ENCODE assay signal across 17 cellular contexts in the genomic region with DNA sequence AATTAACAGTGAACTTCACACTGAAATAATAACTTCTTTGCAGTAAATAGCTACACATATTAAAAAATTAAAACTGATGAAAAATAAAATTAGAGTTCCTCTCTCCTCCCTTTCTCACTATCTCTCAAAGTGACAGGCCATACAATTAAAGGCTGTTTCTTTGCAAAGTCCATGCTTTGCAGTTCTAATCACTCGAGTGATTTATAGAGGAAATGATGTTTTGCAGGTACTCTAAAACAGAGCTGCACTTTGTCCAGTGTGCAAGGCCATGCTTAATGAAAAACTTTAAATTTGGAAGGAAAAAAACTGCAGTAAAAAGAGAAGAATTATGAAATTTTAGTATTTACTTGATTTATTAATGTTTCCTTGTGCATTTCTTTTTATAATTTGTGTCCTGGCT.
DNase-seq lines count a peak whose midpoint lies in the region; ATAC-seq, FAIRE-seq and TF ChIP-seq lines count a peak whose summit lies in the region.
"Had no signal": no experiment of that assay in that cellular context is flagged by ENCODE, and none has a peak within 500 bp of the region (broad histone marks: within the 10 kb centered on the region; RNA-seq: fewer than 3 reads in every experiment).

No MANE protein-coding gene starts in this region.

- H3K27me3 ChIP-seq in Loucy (ENCODE audit: insufficient read depth, low read length, poor library complexity, severe bottlenecking) = no peaks in the 10 kb centered on the region
- H3K27me3 ChIP-seq in RWPE2 (ENCODE audit: insufficient read depth, poor library complexity, severe bottlenecking) = no peaks in the 10 kb centered on the region
- no peaks in the 10 kb centered on the region for H3K27me3 ChIP-seq in endothelial cell of umbilical vein (ENCODE audit: control insufficient read depth in 2 of 2, insufficient read depth in 2 of 2, low read length in 2 of 2)
- H3K27me3 ChIP-seq in CD8-positive, alpha-beta memory T cell (ENCODE audit: insufficient read depth, low read length, poor library complexity, severe bottlenecking) = no peaks in the 10 kb centered on the region
- H3K27me3 ChIP-seq: BLaER1 had no signal

- no peak overlapping the region for H3K27ac Mint-ChIP-seq in CD8-positive, alpha-beta memory T cell
- no peak overlapping the region for H3K27ac Mint-ChIP-seq in HFFc6
- H3K27ac Mint-ChIP-seq: CD14-positive monocyte; CD4-positive, alpha-beta memory T cell; H9 had no signal

- peaks cover 0 to 2% of the 10 kb centered on the region in 2 donors for H3K27me3 Mint-ChIP-seq in CD8-positive, alpha-beta memory T cell
- H3K27me3 Mint-ChIP-seq in HFFc6 (ENCODE audit: insufficient read depth) = no peaks in the 10 kb centered on the region
- H3K27me3 Mint-ChIP-seq: CD4-positive, alpha-beta memory T cell had no signal

- ATAC-seq in RWPE2 (ENCODE audit: low read depth) = no peak
- ATAC-seq in mucosa of descending colon = peak; percentile 39

- POLR2A ChIA-PET in endothelial cell of umbilical vein (lab: Charles Lee) = no interaction called here
- POLR2A ChIA-PET in CD8-positive, alpha-beta memory T cell (lab: Charles Lee) = no interaction called here

- TF ChIP-seq POLR2A in endothelial cell of umbilical vein (IDR thresholded peaks at IDR 0.05; ENCODE audit: low read depth, low read length) = no peak

- TF ChIP-seq CTCF in Loucy (conservative IDR thresholded peaks at IDR 0.05; ENCODE audit: low read length) = no peak
- no peak for TF ChIP-seq CTCF in RWPE2 (IDR thresholded peaks at IDR 0.05; ENCODE audit: poor library complexity, severe bottlenecking)
- no peak for TF ChIP-seq CTCF in endothelial cell of umbilical vein (IDR thresholded peaks at IDR 0.05; ENCODE audit: extremely low read depth in 1 of 2, insufficient read depth in 1 of 2, low read depth in 1 of 2, low read length in 2 of 2)
- TF ChIP-seq CTCF in mucosa of descending colon (IDR thresholded peaks at IDR 0.05) = no peak
- TF ChIP-seq CTCF in HFFc6 (IDR thresholded peaks at IDR 0.05) = no peak

- no peak overlapping the region for H3K9ac ChIP-seq in Loucy (ENCODE audit: low read depth, low read length, poor library complexity, severe bottlenecking)
- no peak overlapping the region for H3K9ac ChIP-seq in endothelial cell of umbilical vein (replicated peaks; ENCODE audit: extremely low read depth, insufficient read depth, low read length)
- H3K9ac ChIP-seq: BLaER1 had no signal

- H4K20me1 ChIP-seq in Loucy (ENCODE audit: insufficient read depth, low read length, poor library complexity, severe bottlenecking) = no peaks in the 10 kb centered on the region
- no peaks in the 10 kb centered on the region for H4K20me1 ChIP-seq in endothelial cell of umbilical vein (replicated peaks; ENCODE audit: control insufficient read depth, extremely low read depth, insufficient read depth, low read length)
- H4K20me1 ChIP-seq: BLaER1 had no signal

- H3K4me2 ChIP-seq in Loucy (ENCODE audit: low read depth, low read length, poor library complexity, severe bottlenecking) (peak overlapping the region; percentile 34), endothelial cell of umbilical vein (ENCODE audit: insufficient read depth, low read length) (peak overlapping the region; percentile 63)
- H3K4me2 ChIP-seq: BLaER1 had no signal

- H3K79me2 ChIP-seq in Loucy (ENCODE audit: insufficient read depth, low read length) (peaks cover 30% of the 10 kb centered on the region; the same call in 1 of the 2 replicates), endothelial cell of umbilical vein (ENCODE audit: control insufficient read depth, insufficient read depth, low read length) (no peaks in the 10 kb centered on the region)

- no peak for DNase-seq in RWPE2 (ENCODE audit: low spot score)
- DNase-seq in endothelial cell of umbilical vein (ENCODE audit: low read depth, low spot score) = peak; percentile 38
- DNase-seq in mucosa of descending colon = no peak
- no peak for DNase-seq in CD8-positive, alpha-beta memory T cell
- DNase-seq in DMS79 (lab: John Stamatoyannopoulos, UW) = no peak
- no peak for DNase-seq in Kasumi-1 (lab: John Stamatoyannopoulos, UW)
- no peak for DNase-seq in HFFc6
- DNase-seq: 8988T; CD4-positive, alpha-beta memory T cell; DND-41; H9 had no signal

- H3K4me3 ChIP-seq in Loucy (ENCODE audit: low read length, poor library complexity, severe bottlenecking) (no peak overlapping the region), RWPE2 (ENCODE audit: severe bottlenecking) (no peak overlapping the region), endothelial cell of umbilical vein (replicated peaks in 1 of 3; ENCODE audit: insufficient read depth in 1 of 3, low read depth in 1 of 3, low read length in 3 of 3) (no peak overlapping the region), mucosa of descending colon (no peak overlapping the region)
- H3K4me3 ChIP-seq in CD8-positive, alpha-beta memory T cell (ENCODE audit: low read length) = no peak overlapping the region
- H3K4me3 ChIP-seq: BLaER1 had no signal

- H3K27ac ChIP-seq in RWPE2 (ENCODE audit: poor library complexity, severe bottlenecking) (peak overlapping the region; percentile 12), endothelial cell of umbilical vein (ENCODE audit: insufficient read depth, low read depth, low read length) (no peak overlapping the region)
- H3K27ac ChIP-seq in CD8-positive, alpha-beta memory T cell (ENCODE audit: low read depth, low read length) = no peak overlapping the region
- H3K27ac ChIP-seq: BLaER1 had no signal

- dilution Hi-C loops in endothelial cell of umbilical vein (cut with MboI; ENCODE audit: extremely low pct_ligation_motif_present, low sequenced_read_pairs) = no loop called here

- H2AFZ ChIP-seq in Loucy (ENCODE audit: low read length) (no peak overlapping the region), endothelial cell of umbilical vein (ENCODE audit: low read depth, low read length) (no peak overlapping the region)

- H3K4me1 Mint-ChIP-seq in CD8-positive, alpha-beta memory T cell = peaks cover 20 to 24% (median 23%) of the 10 kb centered on the region in 3 donors
- peaks cover 9% of the 10 kb centered on the region; the same call in 1 of the 2 replicates for H3K4me1 Mint-ChIP-seq in HFFc6 (ENCODE audit: low read depth)

- no peaks in the 10 kb centered on the region for H3F3A ChIP-seq in Loucy (ENCODE audit: low read depth)

- peaks cover 51% of the 10 kb centered on the region for H3K4me1 ChIP-seq in Loucy (ENCODE audit: insufficient read depth, low read length, poor library complexity, severe bottlenecking)
- H3K4me1 ChIP-seq in RWPE2 (ENCODE audit: insufficient read depth, poor library complexity, severe bottlenecking) = peaks cover 30% of the 10 kb centered on the region
- peaks cover 25% of the 10 kb centered on the region for H3K4me1 ChIP-seq in endothelial cell of umbilical vein (ENCODE audit: control insufficient read depth, extremely low read depth, insufficient read depth, low read length)
- H3K4me1 ChIP-seq in mucosa of descending colon (ENCODE audit: low read depth) = no peaks in the 10 kb centered on the region
- no peaks in the 10 kb centered on the region for H3K4me1 ChIP-seq in CD8-positive, alpha-beta memory T cell (ENCODE audit: insufficient read depth, low read length)

- H3K9me2 ChIP-seq in Loucy (replicated peaks; ENCODE audit: low read depth, low read length) = no peaks in the 10 kb centered on the region

- FAIRE-seq in endothelial cell of umbilical vein (lab: Jason Lieb, UNC) = no peak
- FAIRE-seq: GM12891, GM19239, H1 had no signal

- no peaks in the 10 kb centered on the region for H3K36me3 Mint-ChIP-seq in CD8-positive, alpha-beta memory T cell
- H3K36me3 Mint-ChIP-seq in HFFc6 (ENCODE audit: low read depth) = no peaks in the 10 kb centered on the region
- H3K36me3 Mint-ChIP-seq: CD14-positive monocyte; CD4-positive, alpha-beta memory T cell had no signal

- intact Hi-C loops in endothelial cell of umbilical vein (cut with micrococcal nuclease) = loop anchor here (5.0 kb wide), 1 partner anchor 114 kb away; the partner anchor contains the start of gene GMDS
- intact Hi-C loops in mucosa of descending colon (cut with DNase I, micrococcal nuclease) = no loop called here

- H3K9me1 ChIP-seq in endothelial cell of umbilical vein (replicated peaks; ENCODE audit: control insufficient read depth, extremely low read depth, insufficient read depth, low read length) = no peaks in the 10 kb centered on the region

- no peaks in the 10 kb centered on the region for H3K36me3 ChIP-seq in Loucy (ENCODE audit: insufficient read depth, low read length)
- no peaks in the 10 kb centered on the region for H3K36me3 ChIP-seq in RWPE2 (ENCODE audit: low read depth)
- H3K36me3 ChIP-seq in endothelial cell of umbilical vein (ENCODE audit: control insufficient read depth in 2 of 2, extremely low read depth in 1 of 2, insufficient read depth in 2 of 2, low read length in 2 of 2) = no peaks in the 10 kb centered on the region
- H3K36me3 ChIP-seq in mucosa of descending colon (ENCODE audit: low read depth) = no peaks in the 10 kb centered on the region
- no peaks in the 10 kb centered on the region for H3K36me3 ChIP-seq in CD8-positive, alpha-beta memory T cell (ENCODE audit: insufficient read depth, low read length)
- H3K36me3 ChIP-seq: BLaER1 had no signal

- no peak overlapping the region for H3K4me3 Mint-ChIP-seq in CD8-positive, alpha-beta memory T cell
- no peak overlapping the region for H3K4me3 Mint-ChIP-seq in HFFc6
- H3K4me3 Mint-ChIP-seq: CD14-positive monocyte; CD4-positive, alpha-beta memory T cell; H9 had no signal

- BruUV-seq in endothelial cell of umbilical vein (replicated peaks; lab: Mats Ljungman, UMichigan) = no TSS peak

- CTCF ChIA-PET in endothelial cell of umbilical vein (lab: Charles Lee) = interaction anchor here (0.8 to 2.2 kb wide), 8 partner anchors 13 to 617 kb away, joined by 3 to 8 read pairs (median 4); no protein-coding TSS in a partner anchor
- CTCF ChIA-PET in CD8-positive, alpha-beta memory T cell (lab: Charles Lee) = no interaction called here

- H3K9me3 Mint-ChIP-seq in CD8-positive, alpha-beta memory T cell = no peaks in the 10 kb centered on the region
- H3K9me3 Mint-ChIP-seq in HFFc6 = no peaks in the 10 kb centered on the region
- H3K9me3 Mint-ChIP-seq: CD14-positive monocyte; CD4-positive, alpha-beta memory T cell; H9 had no signal

- H3K9me3 ChIP-seq in Loucy (ENCODE audit: insufficient read depth, low read depth, low read length) (no peaks in the 10 kb centered on the region), RWPE2 (ENCODE audit: severe bottlenecking) (no peaks in the 10 kb centered on the region), endothelial cell of umbilical vein (replicated peaks; ENCODE audit: control insufficient read depth, insufficient read depth, low read length) (no peaks in the 10 kb centered on the region), mucosa of descending colon (no peaks in the 10 kb centered on the region)
- H3K9me3 ChIP-seq in CD8-positive, alpha-beta memory T cell (ENCODE audit: low read length) = no peaks in the 10 kb centered on the region
- H3K9me3 ChIP-seq: BLaER1 had no signal

TF ChIP-seq in endothelial cell of umbilical vein, 7 proteins besides CTCF, POLR2A, EP300 and RAD21 (continues in another document):
- TF ChIP-seq GATA2 (IDR thresholded peaks at IDR 0.05; ENCODE audit: insufficient read depth, insufficient read length, low read depth, low read length) (no peak), FOS (IDR thresholded peaks at IDR 0.05; ENCODE audit: borderline replicate concordance, insufficient read depth, low read length) (no peak)
